In the genomic region with DNA sequence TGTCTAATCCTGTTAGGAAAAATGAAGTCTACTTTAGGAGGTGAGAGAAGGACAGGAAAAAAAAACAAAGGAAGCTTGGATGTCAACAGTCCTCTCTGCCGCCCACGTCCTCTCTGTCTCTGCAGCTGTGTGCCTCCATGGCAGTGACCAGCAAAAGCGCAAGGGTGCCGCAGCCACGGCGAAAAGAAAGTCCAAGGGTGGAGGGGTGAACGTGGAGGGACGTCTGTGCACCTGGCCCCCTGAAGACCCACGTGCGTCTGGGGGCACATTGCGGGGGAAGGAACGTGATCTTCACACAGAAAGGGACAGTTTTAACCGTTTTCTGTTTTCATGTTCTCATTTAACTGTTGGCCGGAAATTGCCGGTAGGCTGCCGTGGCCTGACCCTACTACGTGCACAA, we compare ENCODE assay signal across 23 cellular contexts.
DNase-seq lines count a peak whose midpoint lies in the region; ATAC-seq and TF ChIP-seq lines count a peak whose summit lies in the region.
"Had no signal": no experiment of that assay in that cellular context is flagged by ENCODE, and none has a peak within 500 bp of the region (broad histone marks: within the 10 kb centered on the region; RNA-seq: fewer than 3 reads in every experiment).

No MANE protein-coding gene starts in this region.

- H3K9me3 Mint-ChIP-seq in chondrocyte (ENCODE audit: low read depth) (no peaks in the 10 kb centered on the region), naive B cell (peaks cover 0 to 2% (median 0%) of the 10 kb centered on the region in 7 donors)
- H3K9me3 Mint-ChIP-seq: activated naive CD4-positive, alpha-beta T cell treated with anti-CD3 and anti-CD28 coated beads for 36 hours; T-helper 1 cell treated with Interleukin-12 subunit alpha and Interleukin-12 subunit beta and Interleukin-4 antibody, amounts not matched to agents 30 μg/mL and 1 μg/mL, for 36 hours had no signal

- TF ChIP-seq EP300 in stomach (IDR thresholded peaks at IDR 0.05), result no peak

- peaks cover 6% of the 10 kb centered on the region for H3K4me1 Mint-ChIP-seq in chondrocyte (ENCODE audit: low read depth)
- H3K4me1 Mint-ChIP-seq in naive B cell, result peaks cover 52 to 68% (median 52%) of the 10 kb centered on the region in 3 donors

- intact Hi-C loops in left ventricle myocardium inferior (cut with micrococcal nuclease) (loop anchor here (5.0 kb wide), 1 partner anchor 178 kb away; no protein-coding TSS in a partner anchor), vagina (cut with DNase I) (loop anchor here (10.0 kb wide), 1 partner anchor 175 kb away; no protein-coding TSS in a partner anchor), heart left ventricle (cut with DNase I) (loop anchor here in 8 of 10 donors (5.0 to 10.0 kb wide), 3 partner anchors 55 to 178 kb away; no protein-coding TSS in a partner anchor), stomach (cut with DNase I; ENCODE audit: low total_unique reads) (loop anchor here (10.0 kb wide), 2 partner anchors 55 to 185 kb away; no protein-coding TSS in a partner anchor)

- 84 to 87% (median 86%) methylated on average over 17 of the region's 17 CpGs for WGBS in heart left ventricle, 4 donors
- 80 to 93% (median 86%) methylated on average over 17 of the region's 17 CpGs for WGBS in stomach, 5 donors

- H3K9me3 ChIP-seq in right atrium auricular region (no peaks in the 10 kb centered on the region), left ventricle myocardium inferior (replicated peaks) (no peaks in the 10 kb centered on the region), vagina (no peaks in the 10 kb centered on the region), heart left ventricle (no peaks in the 10 kb centered on the region), stomach (no peaks in the 10 kb centered on the region)
- H3K9me3 ChIP-seq: gastrocnemius medialis, neutrophil, psoas muscle had no signal

- TF ChIP-seq CTCF in right atrium auricular region (IDR thresholded peaks at IDR 0.05) (no peak), left ventricle myocardium inferior (IDR thresholded peaks at IDR 0.05; ENCODE audit: borderline replicate concordance) (no peak), chondrocyte (IDR thresholded peaks at IDR 0.05) (no peak), vagina (IDR thresholded peaks at IDR 0.05) (no peak), heart left ventricle (IDR thresholded peaks at IDR 0.05) (no peak), stomach (IDR thresholded peaks at IDR 0.05) (no peak)

- no peak for ATAC-seq in naive B cell (ENCODE audit: low read depth in 2 of 2)
- ATAC-seq in heart left ventricle, result no peak
- no peak for ATAC-seq in GM21367 (IDR thresholded peaks at IDR 0.05; ENCODE audit: unreplicated experiment)
- ATAC-seq: gastrocnemius medialis, psoas muscle had no signal

- H3K36me3 ChIP-seq in right atrium auricular region, result no peaks in the 10 kb centered on the region
- peaks cover 4% of the 10 kb centered on the region for H3K36me3 ChIP-seq in left ventricle myocardium inferior
- no peaks in the 10 kb centered on the region for H3K36me3 ChIP-seq in vagina
- H3K36me3 ChIP-seq in heart left ventricle, result peaks cover 0 to 4% (median 0%) of the 10 kb centered on the region in 9 donors
- H3K36me3 ChIP-seq in stomach, result peaks cover 0 to 15% (median 2%) of the 10 kb centered on the region in 4 donors
- H3K36me3 ChIP-seq: gastrocnemius medialis, neutrophil had no signal

- H3K4me3 Mint-ChIP-seq in chondrocyte (ENCODE audit: unreplicated experiment), result no peak overlapping the region
- H3K4me3 Mint-ChIP-seq in naive B cell, result peak overlapping the region in 5 of 8 donors; percentile 10 to 62 (median 55)
- H3K4me3 Mint-ChIP-seq: activated naive CD4-positive, alpha-beta T cell treated with anti-CD3 and anti-CD28 coated beads for 36 hours; T-helper 1 cell treated with Interleukin-12 subunit alpha and Interleukin-12 subunit beta and Interleukin-4 antibody, amounts not matched to agents 30 μg/mL and 1 μg/mL, for 36 hours had no signal

- TF ChIP-seq POLR2A in vagina (IDR thresholded peaks at IDR 0.05) (no peak), heart left ventricle (IDR thresholded peaks at IDR 0.05) (no peak), stomach (IDR thresholded peaks at IDR 0.05) (no peak)

- H3K27ac ChIP-seq in right atrium auricular region, result no peak overlapping the region
- H3K27ac ChIP-seq in left ventricle myocardium inferior (replicated peaks), result no peak overlapping the region
- H3K27ac ChIP-seq in vagina, result no peak overlapping the region
- no peak overlapping the region for H3K27ac ChIP-seq in heart left ventricle
- no peak overlapping the region for H3K27ac ChIP-seq in stomach
- H3K27ac ChIP-seq: gastrocnemius medialis, neutrophil, psoas muscle had no signal

- H3K4me1 ChIP-seq in right atrium auricular region, result peaks cover 0 to 18% of the 10 kb centered on the region in 2 donors
- peaks cover 16% of the 10 kb centered on the region for H3K4me1 ChIP-seq in left ventricle myocardium inferior
- H3K4me1 ChIP-seq in vagina, result no peaks in the 10 kb centered on the region
- peaks cover 0 to 15% (median 4%) of the 10 kb centered on the region in 12 donors for H3K4me1 ChIP-seq in heart left ventricle
- peaks cover 12 to 52% (median 43%) of the 10 kb centered on the region in 4 donors for H3K4me1 ChIP-seq in stomach

- H3K27ac Mint-ChIP-seq in chondrocyte (ENCODE audit: unreplicated experiment), result no peak overlapping the region
- H3K27ac Mint-ChIP-seq in naive B cell, result peak overlapping the region; percentile 49 to 99 (median 92)
- H3K27ac Mint-ChIP-seq: activated naive CD4-positive, alpha-beta T cell treated with anti-CD3 and anti-CD28 coated beads for 36 hours; T-helper 1 cell treated with Interleukin-12 subunit alpha and Interleukin-12 subunit beta and Interleukin-4 antibody, amounts not matched to agents 30 μg/mL and 1 μg/mL, for 36 hours had no signal

- peaks cover 12% of the 10 kb centered on the region for H3K36me3 Mint-ChIP-seq in chondrocyte (ENCODE audit: low read depth)
- peaks cover 5 to 9% of the 10 kb centered on the region in 2 donors for H3K36me3 Mint-ChIP-seq in naive B cell

- H3K27me3 ChIP-seq in right atrium auricular region, result no peaks in the 10 kb centered on the region
- peaks cover 5% of the 10 kb centered on the region for H3K27me3 ChIP-seq in left ventricle myocardium inferior (ENCODE audit: low read depth)
- H3K27me3 ChIP-seq in vagina, result no peaks in the 10 kb centered on the region
- H3K27me3 ChIP-seq in heart left ventricle, result no peaks in the 10 kb centered on the region
- no peaks in the 10 kb centered on the region for H3K27me3 ChIP-seq in stomach
- H3K27me3 ChIP-seq: gastrocnemius medialis, neutrophil had no signal

- DNase-seq in right atrium auricular region (ENCODE audit: low spot score) (peak; percentile 38), left ventricle myocardium inferior (no peak), chondrocyte (ENCODE audit: low spot score) (peak; percentile 63), naive B cell (no peak), vagina (ENCODE audit: extremely low spot score in 2 of 2) (peak; percentile 34 to 70), heart left ventricle (no peak), stomach (no peak)
- DNase-seq: activated CD4-positive, CD25-positive, alpha-beta regulatory T cell treated with anti-CD3 and anti-CD28 coated beads, Interleukin-2, amount 50 U/mL, for 72 hours; activated naive CD4-positive, alpha-beta T cell treated with anti-CD3 and anti-CD28 coated beads for 36 hours; AML-193; amniotic stem cell; gastrocnemius medialis; GF-D8; kidney; NCI-H187; NCI-H2171 treated with DMSO at 0.1 percent for 48 hours; NCI-H524 treated with DMSO at 0.1 percent for 48 hours; psoas muscle; RPMI8226 had no signal

- H3K27me3 Mint-ChIP-seq in chondrocyte (ENCODE audit: low read depth), result no peaks in the 10 kb centered on the region
- H3K27me3 Mint-ChIP-seq in naive B cell, result no peaks in the 10 kb centered on the region

- no peak overlapping the region for H3K4me3 ChIP-seq in right atrium auricular region
- no peak overlapping the region for H3K4me3 ChIP-seq in left ventricle myocardium inferior
- no peak overlapping the region for H3K4me3 ChIP-seq in vagina
- H3K4me3 ChIP-seq in heart left ventricle, result no peak overlapping the region
- H3K4me3 ChIP-seq in stomach, result no peak overlapping the region
- H3K4me3 ChIP-seq: gastrocnemius medialis, lung, psoas muscle had no signal

Comparison
In these comparisons a context has a peak if more than half of its experiments do, and no peak if none do; other contexts are left out.
1. DNase-seq: peak in right atrium auricular region (single experiment), chondrocyte (single experiment) and vagina (2 of 2); none in left ventricle myocardium inferior (single experiment), naive B cell (single experiment), heart left ventricle (0 of 5) and stomach (single experiment).